Comparison of ENCODE assay signal across 8 cellular contexts in genomic region chr17:17570207-17570797, GRCh38. TPM values are rescaled to one million over a fixed set of nuclear protein-coding genes. Genes with fewer than 3 reads are reported as not detected.
DNase-seq lines count a peak whose midpoint lies in the region; ATAC-seq and TF ChIP-seq lines count a peak whose summit lies in the region.

No MANE protein-coding gene starts in this region.

- no peak for TF ChIP-seq CTCF in activated CD8-positive, alpha-beta T cell treated with anti-CD3 and anti-CD28 coated beads for 36 hours (IDR thresholded peaks at IDR 0.05)

- peak; percentile 12 for DNase-seq in activated CD8-positive, alpha-beta T cell treated with anti-CD3 and anti-CD28 coated beads for 36 hours
- DNase-seq in activated CD8-positive, alpha-beta T cell treated with anti-CD3 and anti-CD28 coated beads, Interleukin-2, amount 10 ng/mL, durations not matched to agents 7 days and 5 days = no peak
- DNase-seq in SJCRH30 (peak; percentile 74 to 87), Right ventricle myocardium superior (peak; percentile 64), substantia nigra (lab: John Stamatoyannopoulos, UW) (peak in 25 of 49 donors; percentile 6 to 57 (median 25))
- DNase-seq in activated CD4-positive, alpha-beta T cell treated with anti-CD3 and anti-CD28 coated beads, Interleukin-2, amount 10 ng/mL, durations not matched to agents 24 days and 14 days = no peak

- peaks cover 3% of the 10 kb centered on the region; the same call in 1 of the 2 replicates for H3K36me3 ChIP-seq in SJCRH30

- H3K27me3 Mint-ChIP-seq in activated CD8-positive, alpha-beta T cell treated with anti-CD3 and anti-CD28 coated beads for 36 hours = no peaks in the 10 kb centered on the region
- no peaks in the 10 kb centered on the region for H3K27me3 Mint-ChIP-seq in activated CD8-positive, alpha-beta T cell treated with anti-CD3 and anti-CD28 coated beads, Interleukin-2, amount 10 ng/mL, durations not matched to agents 7 days and 5 days (ENCODE audit: low read depth)
- no peaks in the 10 kb centered on the region for H3K27me3 Mint-ChIP-seq in activated CD4-positive, alpha-beta T cell treated with anti-CD3 and anti-CD28 coated beads, Interleukin-2, amount 10 ng/mL, durations not matched to agents 24 days and 14 days

- intact Hi-C loops in activated CD8-positive, alpha-beta T cell treated with anti-CD3 and anti-CD28 coated beads for 36 hours (cut with micrococcal nuclease) = no loop called here
- intact Hi-C loops in Right ventricle myocardium superior (cut with DNase I) = loop anchor here (5.0 kb wide), 1 partner anchor 37 kb away; no protein-coding TSS in a partner anchor
- intact Hi-C loops in activated CD4-positive, alpha-beta T cell treated with anti-CD3 and anti-CD28 coated beads, Interleukin-2, amount 10 ng/mL, durations not matched to agents 24 days and 14 days (cut with micrococcal nuclease) = no loop called here

- no peak for ATAC-seq in activated CD8-positive, alpha-beta T cell treated with anti-CD3 and anti-CD28 coated beads for 36 hours
- ATAC-seq in activated CD8-positive, alpha-beta T cell treated with anti-CD3 and anti-CD28 coated beads, Interleukin-2, amount 10 ng/mL, durations not matched to agents 7 days and 5 days = no peak
- ATAC-seq in Right ventricle myocardium superior (ENCODE audit: poor library complexity) = peak; percentile 43
- no peak for ATAC-seq in HG02588 (IDR thresholded peaks at IDR 0.05; ENCODE audit: unreplicated experiment)
- ATAC-seq in HG02852 (IDR thresholded peaks at IDR 0.05; ENCODE audit: unreplicated experiment) = no peak

- CTCF ChIA-PET in activated CD8-positive, alpha-beta T cell treated with anti-CD3 and anti-CD28 coated beads for 36 hours (lab: Charles Lee) = interaction anchor here (1.3 to 3.2 kb wide), 5 partner anchors 13 to 214 kb away, joined by 4 to 10 read pairs (median 9); no protein-coding TSS in a partner anchor
- CTCF ChIA-PET in activated CD8-positive, alpha-beta T cell treated with anti-CD3 and anti-CD28 coated beads, Interleukin-2, amount 10 ng/mL, durations not matched to agents 7 days and 5 days (lab: Charles Lee) = interaction anchor here (0.8 to 3.3 kb wide), 4 partner anchors 9 to 215 kb away, joined by 3 to 21 read pairs (median 4); no protein-coding TSS in a partner anchor

- no peak overlapping the region for H3K27ac Mint-ChIP-seq in activated CD8-positive, alpha-beta T cell treated with anti-CD3 and anti-CD28 coated beads for 36 hours
- H3K27ac Mint-ChIP-seq in activated CD8-positive, alpha-beta T cell treated with anti-CD3 and anti-CD28 coated beads, Interleukin-2, amount 10 ng/mL, durations not matched to agents 7 days and 5 days = no peak overlapping the region
- no peak overlapping the region for H3K27ac Mint-ChIP-seq in activated CD4-positive, alpha-beta T cell treated with anti-CD3 and anti-CD28 coated beads, Interleukin-2, amount 10 ng/mL, durations not matched to agents 24 days and 14 days

- H3K27ac ChIP-seq in SJCRH30 (no peak overlapping the region), substantia nigra (ENCODE audit: low read depth, low read length, poor library complexity, severe bottlenecking) (no peak overlapping the region)

- no peaks in the 10 kb centered on the region for H3K4me1 Mint-ChIP-seq in activated CD8-positive, alpha-beta T cell treated with anti-CD3 and anti-CD28 coated beads for 36 hours (ENCODE audit: low read depth)
- H3K4me1 Mint-ChIP-seq in activated CD8-positive, alpha-beta T cell treated with anti-CD3 and anti-CD28 coated beads, Interleukin-2, amount 10 ng/mL, durations not matched to agents 7 days and 5 days (ENCODE audit: low read depth) = no peaks in the 10 kb centered on the region
- H3K4me1 Mint-ChIP-seq in activated CD4-positive, alpha-beta T cell treated with anti-CD3 and anti-CD28 coated beads, Interleukin-2, amount 10 ng/mL, durations not matched to agents 24 days and 14 days = no peaks in the 10 kb centered on the region

- peaks cover 4% of the 10 kb centered on the region; the same call in 1 of the 2 replicates for H3K4me1 ChIP-seq in SJCRH30

- H3K4me3 Mint-ChIP-seq in activated CD8-positive, alpha-beta T cell treated with anti-CD3 and anti-CD28 coated beads for 36 hours = no peak overlapping the region
- H3K4me3 Mint-ChIP-seq in activated CD8-positive, alpha-beta T cell treated with anti-CD3 and anti-CD28 coated beads, Interleukin-2, amount 10 ng/mL, durations not matched to agents 7 days and 5 days = no peak overlapping the region
- H3K4me3 Mint-ChIP-seq in activated CD4-positive, alpha-beta T cell treated with anti-CD3 and anti-CD28 coated beads, Interleukin-2, amount 10 ng/mL, durations not matched to agents 24 days and 14 days = no peak overlapping the region

- no peaks in the 10 kb centered on the region for H3K27me3 ChIP-seq in SJCRH30

- H3K9me3 Mint-ChIP-seq in activated CD8-positive, alpha-beta T cell treated with anti-CD3 and anti-CD28 coated beads for 36 hours = no peaks in the 10 kb centered on the region
- H3K9me3 Mint-ChIP-seq in activated CD8-positive, alpha-beta T cell treated with anti-CD3 and anti-CD28 coated beads, Interleukin-2, amount 10 ng/mL, durations not matched to agents 7 days and 5 days (ENCODE audit: insufficient read depth) = no peaks in the 10 kb centered on the region
- no peaks in the 10 kb centered on the region for H3K9me3 Mint-ChIP-seq in activated CD4-positive, alpha-beta T cell treated with anti-CD3 and anti-CD28 coated beads, Interleukin-2, amount 10 ng/mL, durations not matched to agents 24 days and 14 days

- POLR2A ChIA-PET in activated CD8-positive, alpha-beta T cell treated with anti-CD3 and anti-CD28 coated beads for 36 hours (lab: Charles Lee) = no interaction called here
- POLR2A ChIA-PET in activated CD8-positive, alpha-beta T cell treated with anti-CD3 and anti-CD28 coated beads, Interleukin-2, amount 10 ng/mL, durations not matched to agents 7 days and 5 days (lab: Charles Lee) = no interaction called here

- no peak overlapping the region for H3K4me3 ChIP-seq in SJCRH30

- H3K9me3 ChIP-seq in SJCRH30 (replicated peaks) = no peaks in the 10 kb centered on the region

- peaks cover 2% of the 10 kb centered on the region for H3K36me3 Mint-ChIP-seq in activated CD8-positive, alpha-beta T cell treated with anti-CD3 and anti-CD28 coated beads for 36 hours (ENCODE audit: low read depth)
- no peaks in the 10 kb centered on the region for H3K36me3 Mint-ChIP-seq in activated CD8-positive, alpha-beta T cell treated with anti-CD3 and anti-CD28 coated beads, Interleukin-2, amount 10 ng/mL, durations not matched to agents 7 days and 5 days (ENCODE audit: low read depth)
- H3K36me3 Mint-ChIP-seq in activated CD4-positive, alpha-beta T cell treated with anti-CD3 and anti-CD28 coated beads, Interleukin-2, amount 10 ng/mL, durations not matched to agents 24 days and 14 days (ENCODE audit: low read depth) = no peaks in the 10 kb centered on the region

RNA-seq across cellular contexts. Expression of gene PEMT, which starts 21.2 kb away (rescaled TPM):
- total RNA-seq in activated CD8-positive, alpha-beta T cell treated with anti-CD3 and anti-CD28 coated beads for 36 hours = 10 to 100 TPM; 51.7 to 53.2 TPM
- total RNA-seq in activated CD8-positive, alpha-beta T cell treated with anti-CD3 and anti-CD28 coated beads, Interleukin-2, amount 10 ng/mL, durations not matched to agents 7 days and 5 days = 10 to 100 TPM; 14.1 to 17.2 TPM
- 62.5 and 65.2 TPM in 2 replicates for total RNA-seq in SJCRH30 (2014; rRNA removed; shearing (Covaris generic))
- 16.2 TPM for total RNA-seq in Right ventricle myocardium superior
- total RNA-seq in activated CD4-positive, alpha-beta T cell treated with anti-CD3 and anti-CD28 coated beads, Interleukin-2, amount 10 ng/mL, durations not matched to agents 24 days and 14 days = 43.6 and 45.5 TPM in 2 replicates

Comparison
In these comparisons a context has a peak if more than half of its experiments do, and no peak if none do; other contexts are left out.
1. DNase-seq: peak in activated CD8-positive, alpha-beta T cell treated with anti-CD3 and anti-CD28 coated beads for 36 hours (single experiment), SJCRH30 (2 of 2), Right ventricle myocardium superior (single experiment) and substantia nigra (25 of 49); none in activated CD8-positive, alpha-beta T cell treated with anti-CD3 and anti-CD28 coated beads, Interleukin-2, amount 10 ng/mL, durations not matched to agents 7 days and 5 days (single experiment) and activated CD4-positive, alpha-beta T cell treated with anti-CD3 and anti-CD28 coated beads, Interleukin-2, amount 10 ng/mL, durations not matched to agents 24 days and 14 days (single experiment).